8 cellular contexts compared by ENCODE assay signal in the genomic region with DNA sequence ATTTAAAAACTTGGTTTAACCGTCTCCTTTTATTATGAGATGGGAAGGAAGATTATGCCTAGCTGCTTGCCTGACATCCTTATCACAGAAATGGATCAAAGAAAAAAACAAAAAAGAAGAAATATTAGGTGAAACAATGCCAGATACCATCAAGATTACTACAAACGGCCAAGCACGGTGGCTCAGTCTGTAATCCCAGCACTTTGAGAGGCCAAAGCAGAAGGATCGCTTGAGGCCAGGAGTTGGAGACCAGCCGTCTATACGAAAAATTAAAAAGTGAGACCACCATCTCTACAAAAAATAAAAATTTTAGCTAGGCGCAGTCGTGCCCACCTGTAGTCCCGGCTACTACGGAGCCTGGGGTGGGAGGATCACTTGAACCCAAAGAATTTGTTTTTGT. TPM values are rescaled to one million over a fixed set of nuclear protein-coding genes. Genes with fewer than 3 reads are reported as not detected.
DNase-seq lines count a peak whose midpoint lies in the region; ATAC-seq, FAIRE-seq and TF ChIP-seq lines count a peak whose summit lies in the region.

No MANE protein-coding gene starts in this region.

- H3K36me3 ChIP-seq in A673 (ENCODE audit: insufficient read depth, low read length, poor library complexity, severe bottlenecking) (no peaks in the 10 kb centered on the region), K562 (ENCODE audit: control insufficient read depth, insufficient read depth, low read length) (0 out of 3 replicates have a peak, but pooled peaks cover 2% of the 10 kb centered on the region), muscle layer of colon (ENCODE audit: insufficient read depth, low read length) (no peaks in the 10 kb centered on the region)

- H3K9ac ChIP-seq in K562 (ENCODE audit: insufficient read depth in 1 of 2, low read depth in 2 of 2, low read length in 2 of 2) (peak overlapping the region in 1 of 2 experiments; percentile 66; a peak in 2 of 4 replicates), muscle layer of colon (ENCODE audit: low read length) (no peak overlapping the region)

- H3K4me3 ChIP-seq in A673 (ENCODE audit: low read depth, low read length, poor library complexity, severe bottlenecking): peak overlapping the region; percentile 96
- H3K4me3 ChIP-seq in HL-60 (replicated peaks; ENCODE audit: insufficient read depth, low read length): peak overlapping the region; percentile 93; the same call in 1 of the 2 replicates
- H3K4me3 ChIP-seq in K562: peak overlapping the region; percentile 88; the same call in 1 of the 2 replicates
- peak overlapping the region in 1 of 2 donors; percentile 79 for H3K4me3 ChIP-seq in muscle layer of colon (ENCODE audit: low read depth in 1 of 2, low read length in 2 of 2)

- 20% methylated on average over 10 of the region's 10 CpGs for WGBS in K562 (ENCODE audit: insufficient coverage, low coverage, missing lambda C conversion rate)

- TF ChIP-seq EP300 in K562 (IDR thresholded peaks at IDR 0.05; ENCODE audit: low read length): no peak

- peaks cover 70% of the 10 kb centered on the region for H3K79me2 ChIP-seq in K562 (ENCODE audit: control insufficient read depth, insufficient read depth, low read length)

- H3K9me1 ChIP-seq in K562 (ENCODE audit: control insufficient read depth, insufficient read depth, low read length): no peaks in the 10 kb centered on the region

- no peak for TF ChIP-seq POLR2A in K562 (conservative IDR thresholded peaks at IDR 0.05)

- no peaks in the 10 kb centered on the region; the same call in 1 of the 2 replicates for H4K20me1 ChIP-seq in K562 (replicated peaks; ENCODE audit: control insufficient read depth, insufficient read depth, low read length)

- CTCF ChIA-PET in A673 (lab: Charles Lee) (no interaction called here), K562 (lab: Yijun Ruan, JAX; ENCODE audit: low intra/inter-chr PET ratio) (no interaction called here)

- intact Hi-C loops in A673 (cut with micrococcal nuclease; ENCODE audit: unreplicated experiment) (loop anchor here (2.0 to 10.0 kb wide), 2 partner anchors 183 to 185 kb away; no protein-coding TSS in a partner anchor), K562 (cut with micrococcal nuclease) (loop anchor here (1.0 to 5.0 kb wide), 3 partner anchors 50 to 199 kb away; no protein-coding TSS in a partner anchor)

- peak overlapping the region; percentile 50 for H3K4me2 ChIP-seq in K562 (ENCODE audit: insufficient read depth, low read length)

- in situ Hi-C loops in K562 (cut with MboI): no loop called here
- in situ Hi-C loops in G401 (cut with HindIII; ENCODE audit: low sequenced_read_pairs): no loop called here

- BruUV-seq in A673 (replicated peaks; lab: Mats Ljungman, UMichigan) (no TSS peak), K562 (replicated peaks; lab: Mats Ljungman, UMichigan) (no TSS peak)

- TF ChIP-seq CTCF in A673 (conservative IDR thresholded peaks at IDR 0.05; ENCODE audit: low read depth, low read length): no peak
- no peak for TF ChIP-seq CTCF in HL-60 (IDR thresholded peaks at IDR 0.05; ENCODE audit: insufficient read depth, low read length)
- TF ChIP-seq CTCF in K562 (IDR thresholded peaks at IDR 0.05 in 2 of 3, conservative IDR thresholded peaks at IDR 0.05 in 1 of 3; ENCODE audit: insufficient read depth in 2 of 3, low read depth in 1 of 3, low read length in 3 of 3): no peak
- TF ChIP-seq CTCF in GM10266 (IDR thresholded peaks at IDR 0.05; ENCODE audit: control insufficient read depth, insufficient read depth, low read depth, missing control alignments): no peak

- no peaks in the 10 kb centered on the region for H3K27me3 ChIP-seq in A673 (replicated peaks; ENCODE audit: insufficient read depth, low read depth, low read length, poor library complexity)
- no peaks in the 10 kb centered on the region for H3K27me3 ChIP-seq in HL-60 (ENCODE audit: insufficient read depth, poor library complexity, severe bottlenecking)
- no peaks in the 10 kb centered on the region for H3K27me3 ChIP-seq in K562 (ENCODE audit: control insufficient read depth in 2 of 2, insufficient read depth in 2 of 2, low read length in 2 of 2)
- no peaks in the 10 kb centered on the region for H3K27me3 ChIP-seq in muscle layer of colon (ENCODE audit: control insufficient read depth in 1 of 2, insufficient read depth in 2 of 2, low read length in 2 of 2)

- POLR2A ChIA-PET in A673 (lab: Charles Lee; ENCODE audit: low non-redundant PET): no interaction called here
- POLR2A ChIA-PET in K562 (lab: Yijun Ruan, JAX): interaction anchor here (0.7 kb wide), 1 partner anchor 8 kb away, joined by 3 read pairs; no protein-coding TSS in a partner anchor

- H3K27ac ChIP-seq in A673 (ENCODE audit: low read depth, low read length, poor library complexity, severe bottlenecking): no peak overlapping the region
- peak overlapping the region; percentile 85 for H3K27ac ChIP-seq in HL-60 (replicated peaks)
- peak overlapping the region; percentile 27; the same call in 1 of the 3 replicates for H3K27ac ChIP-seq in K562 (ENCODE audit: extremely low read depth, low read depth, low read length)
- peak overlapping the region; percentile 92 for H3K27ac ChIP-seq in muscle layer of colon (ENCODE audit: low read depth, low read length)

- ATAC-seq in K562: no peak

- H3K4me1 ChIP-seq in A673 (ENCODE audit: insufficient read depth, low read length, poor library complexity, severe bottlenecking) (peaks cover 27% of the 10 kb centered on the region), K562 (replicated peaks in 1 of 2; ENCODE audit: control insufficient read depth in 2 of 2, insufficient read depth in 2 of 2, low read length in 2 of 2) (peaks cover 9 to 20% of the 10 kb centered on the region in 2 experiments), muscle layer of colon (ENCODE audit: insufficient read depth, low read length) (peaks cover 34% of the 10 kb centered on the region)

- H3K9me3 ChIP-seq in A673 (ENCODE audit: low read depth, low read length, poor library complexity, severe bottlenecking) (no peaks in the 10 kb centered on the region), K562 (replicated peaks; ENCODE audit: control insufficient read depth, insufficient read depth, low read depth, low read length) (no peaks in the 10 kb centered on the region), muscle layer of colon (ENCODE audit: low read length) (no peaks in the 10 kb centered on the region)

- FAIRE-seq in K562 (lab: Jason Lieb, UNC): no peak

- no peak for TF ChIP-seq RAD21 in K562 (CRISPR knock-in tag; conservative IDR thresholded peaks at IDR 0.05 in 1 of 2, IDR thresholded peaks at IDR 0.05 in 1 of 2)

- H2AFZ ChIP-seq in K562 (ENCODE audit: low read depth, low read length): no peak overlapping the region

- no peak for DNase-seq in A673 (ENCODE audit: low spot score)
- DNase-seq in HL-60 (ENCODE audit: low read depth in 1 of 2, low spot score in 1 of 2): no peak
- peak in 1 of 4 experiments; percentile 26 for DNase-seq in K562 (ENCODE audit: extremely low read depth in 1 of 4, low spot score in 3 of 4)
- no peak for DNase-seq in GM10266 (ENCODE audit: extremely low spot score)
- DNase-seq in NCI-H1092 treated with DMSO at 0.1 percent for 48 hours (lab: John Stamatoyannopoulos, UW): no peak
- no peak for DNase-seq in G401 (ENCODE audit: low spot score)
- no peak for DNase-seq in GM19238 (ENCODE audit: insufficient read length, low spot score)

RNA-seq across cellular contexts. Expression of gene FRYL, which starts 2.3 kb away (rescaled TPM):
- total RNA-seq in A673 (2021) (43.1 and 47.6 TPM in 2 replicates), K562 (2014; rRNA removed) (15.9 and 31.6 TPM in 2 replicates), K562 (2014; rRNA removed; fragmentation: Illumina TruSeq; extraction: Trizol) (29.3 and 36.9 TPM in 2 replicates), K562 (2015; rRNA removed; fragmentation: Illumina TruSeq; extraction: Trizol) (31.7 and 34.9 TPM in 2 replicates), K562 (2021) (24.1 and 25.8 TPM in 2 replicates)
- 54.3 and 216 TPM in 2 replicates for total RNA-seq in K562 (2011; cell fraction: chromatin; rRNA removed; ENCODE audit: low replicate concordance)
- total RNA-seq in K562 (2011; cell fraction: nucleolus; rRNA removed): 36.9 and 53.4 TPM in 2 replicates
- 66.0 and 97.4 TPM in 2 replicates for total RNA-seq in K562 (2011; cell fraction: nucleoplasm; rRNA removed)
- polyA plus RNA-seq in K562 (2011; rRNA removed) (16.0 and 21.7 TPM in 2 replicates), K562 (2014; fragmentation: Illumina TruSeq; extraction: Trizol) (11.4 and 13.2 TPM in 2 replicates), K562 (2014; fragmentation: Nextera tagmentation; extraction: Ambion mirVana) (1 to 10 TPM; 7.2 TPM), K562 (2014; rRNA removed) (9.3 and 11.5 TPM in 2 replicates)
- 4.9 and 8.5 TPM in 2 replicates for polyA plus RNA-seq in K562 (2011; cell fraction: cytosol; rRNA removed)
- polyA plus RNA-seq in K562 (2011; cell fraction: nucleus; rRNA removed): 24.7 and 39.0 TPM in 2 replicates
- polyA plus RNA-seq in K562 (2012): 10.3 and 14.0 TPM in 2 replicates
- 96.4 and 106 TPM in 2 replicates for polyA minus RNA-seq in K562 (2011; rRNA and poly(A)+ RNA removed)
- 18.9 and 26.7 TPM in 2 replicates for polyA minus RNA-seq in K562 (2011; cell fraction: cytosol; rRNA and poly(A)+ RNA removed)
- 125 and 183 TPM in 2 replicates for polyA minus RNA-seq in K562 (2011; cell fraction: nucleus; rRNA and poly(A)+ RNA removed)
- 15.5 and 17.8 TPM in 2 replicates for total RNA-seq in G401 (2014; rRNA removed; shearing (Covaris generic))

RNA-seq across cellular contexts. Expression of gene OCIAD1, which starts 53.1 kb away (rescaled TPM):
- 138 and 143 TPM in 2 replicates for total RNA-seq in A673 (2021)
- total RNA-seq in K562 (2011; cell fraction: chromatin; rRNA removed; ENCODE audit: low replicate concordance): 114 and 265 TPM in 2 replicates
- 122 and 132 TPM in 2 replicates for total RNA-seq in K562 (2011; cell fraction: nucleolus; rRNA removed)
- total RNA-seq in K562 (2011; cell fraction: nucleoplasm; rRNA removed): 169 and 184 TPM in 2 replicates
- 93.1 and 99.0 TPM in 2 replicates for total RNA-seq in K562 (2014; rRNA removed)
- total RNA-seq in K562 (2014; rRNA removed; fragmentation: Illumina TruSeq; extraction: Trizol): 196 and 197 TPM in 2 replicates
- 148 and 163 TPM in 2 replicates for total RNA-seq in K562 (2015; rRNA removed; fragmentation: Illumina TruSeq; extraction: Trizol)
- 134 and 148 TPM in 2 replicates for total RNA-seq in K562 (2021)
- 223 and 278 TPM in 2 replicates for polyA plus RNA-seq in K562 (2011; rRNA removed)
- polyA plus RNA-seq in K562 (2011; cell fraction: cytosol; rRNA removed): 68.0 and 101 TPM in 2 replicates
- polyA plus RNA-seq in K562 (2011; cell fraction: nucleus; rRNA removed): 107 and 109 TPM in 2 replicates
- 173 and 180 TPM in 2 replicates for polyA plus RNA-seq in K562 (2012)
- polyA plus RNA-seq in K562 (2014; fragmentation: Illumina TruSeq; extraction: Trizol): 304 and 358 TPM in 2 replicates
- 100 to 1,000 TPM; 204 to 222 TPM for polyA plus RNA-seq in K562 (2014; fragmentation: Nextera tagmentation; extraction: Ambion mirVana)
- 188 and 200 TPM in 2 replicates for polyA plus RNA-seq in K562 (2014; rRNA removed)
- polyA minus RNA-seq in K562 (2011; rRNA and poly(A)+ RNA removed): 90.9 and 99.1 TPM in 2 replicates
- 41.0 and 57.6 TPM in 2 replicates for polyA minus RNA-seq in K562 (2011; cell fraction: cytosol; rRNA and poly(A)+ RNA removed)
- polyA minus RNA-seq in K562 (2011; cell fraction: nucleus; rRNA and poly(A)+ RNA removed): 71.1 and 117 TPM in 2 replicates
- 172 and 188 TPM in 2 replicates for total RNA-seq in G401 (2014; rRNA removed; shearing (Covaris generic))
